In the genomic region with DNA sequence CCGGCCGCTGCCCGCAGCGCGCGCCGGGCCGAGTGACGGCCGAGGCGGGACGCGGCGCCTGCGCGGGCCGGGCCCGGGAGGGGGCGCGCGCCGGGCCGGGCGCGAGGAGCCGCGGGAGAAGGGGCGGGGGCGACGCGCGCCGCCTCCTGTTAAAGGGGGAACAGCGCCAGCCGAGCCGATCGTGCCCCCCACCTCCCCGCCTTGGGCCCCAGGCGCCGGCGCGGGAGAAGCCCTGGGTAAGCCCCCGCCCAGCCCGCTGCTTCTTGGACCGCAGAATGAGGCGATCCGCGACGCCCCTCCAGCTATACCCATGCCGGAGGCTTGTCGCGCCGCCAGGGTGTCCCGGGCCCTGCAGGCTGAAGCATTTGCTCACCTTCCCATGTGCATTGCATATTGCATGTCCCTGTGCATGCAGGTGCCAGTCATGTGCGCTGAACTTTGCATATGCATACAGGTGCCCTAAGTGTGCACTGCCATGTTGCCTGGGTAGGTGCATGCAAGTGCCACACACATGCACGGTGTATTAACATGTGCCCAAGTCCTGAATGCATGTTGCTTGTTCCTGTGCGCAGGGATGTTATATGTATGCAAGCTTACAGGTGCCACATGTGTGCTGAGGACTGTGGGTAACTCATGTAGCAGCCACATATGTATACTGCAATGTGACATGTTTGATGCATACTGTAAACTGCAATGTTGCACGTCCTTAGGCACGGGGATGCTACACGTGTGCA, we compare ENCODE assay signal across 8 cellular contexts. TPM values are rescaled to one million over a fixed set of nuclear protein-coding genes. Genes with fewer than 3 reads are reported as not detected.
A peak's percentile ranks its signal among the peaks of the same experiment; 100 is the strongest.
DNase-seq lines count a peak whose midpoint lies in the region; ATAC-seq and TF ChIP-seq lines count a peak whose summit lies in the region.

A gene with protein sequence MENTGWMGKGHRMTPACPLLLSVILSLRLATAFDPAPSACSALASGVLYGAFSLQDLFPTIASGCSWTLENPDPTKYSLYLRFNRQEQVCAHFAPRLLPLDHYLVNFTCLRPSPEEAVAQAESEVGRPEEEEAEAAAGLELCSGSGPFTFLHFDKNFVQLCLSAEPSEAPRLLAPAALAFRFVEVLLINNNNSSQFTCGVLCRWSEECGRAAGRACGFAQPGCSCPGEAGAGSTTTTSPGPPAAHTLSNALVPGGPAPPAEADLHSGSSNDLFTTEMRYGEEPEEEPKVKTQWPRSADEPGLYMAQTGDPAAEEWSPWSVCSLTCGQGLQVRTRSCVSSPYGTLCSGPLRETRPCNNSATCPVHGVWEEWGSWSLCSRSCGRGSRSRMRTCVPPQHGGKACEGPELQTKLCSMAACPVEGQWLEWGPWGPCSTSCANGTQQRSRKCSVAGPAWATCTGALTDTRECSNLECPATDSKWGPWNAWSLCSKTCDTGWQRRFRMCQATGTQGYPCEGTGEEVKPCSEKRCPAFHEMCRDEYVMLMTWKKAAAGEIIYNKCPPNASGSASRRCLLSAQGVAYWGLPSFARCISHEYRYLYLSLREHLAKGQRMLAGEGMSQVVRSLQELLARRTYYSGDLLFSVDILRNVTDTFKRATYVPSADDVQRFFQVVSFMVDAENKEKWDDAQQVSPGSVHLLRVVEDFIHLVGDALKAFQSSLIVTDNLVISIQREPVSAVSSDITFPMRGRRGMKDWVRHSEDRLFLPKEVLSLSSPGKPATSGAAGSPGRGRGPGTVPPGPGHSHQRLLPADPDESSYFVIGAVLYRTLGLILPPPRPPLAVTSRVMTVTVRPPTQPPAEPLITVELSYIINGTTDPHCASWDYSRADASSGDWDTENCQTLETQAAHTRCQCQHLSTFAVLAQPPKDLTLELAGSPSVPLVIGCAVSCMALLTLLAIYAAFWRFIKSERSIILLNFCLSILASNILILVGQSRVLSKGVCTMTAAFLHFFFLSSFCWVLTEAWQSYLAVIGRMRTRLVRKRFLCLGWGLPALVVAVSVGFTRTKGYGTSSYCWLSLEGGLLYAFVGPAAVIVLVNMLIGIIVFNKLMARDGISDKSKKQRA (N-terminal part only) (minus strand): TSS at position 34 of the 734 bp plus-strand sequence. CDS start 7,119 bp downstream, outside the sequence.

- 3% methylated on average over 60 of the region's 60 CpGs for WGBS in urinary bladder

- no peaks in the 10 kb centered on the region for H3F3A ChIP-seq in PC-3 (ENCODE audit: low read length, unreplicated experiment)

- H3K79me2 ChIP-seq in PC-3 (ENCODE audit: low read length): 0 out of 2 replicates have a peak, but pooled peaks cover 5% of the 10 kb centered on the region

- H3K9me2 ChIP-seq in PC-3 (replicated peaks; ENCODE audit: low read length): no peaks in the 10 kb centered on the region

- DNase-seq in activated naive CD4-positive, alpha-beta T cell treated with anti-CD3 and anti-CD28 coated beads for 36 hours: no peak
- no peak for DNase-seq in activated naive CD4-positive, alpha-beta T cell treated with Interleukin-2 at 50 U/mL for 16 hours
- DNase-seq in PC-3: peak; percentile 25
- DNase-seq in cerebellar cortex (ENCODE audit: low spot score): peak; percentile 55
- no peak for DNase-seq in lower lobe of right lung
- no peak for DNase-seq in activated CD4-positive, alpha-beta T cell treated with anti-CD3 and anti-CD28 coated beads, Interleukin-2, amount 50 U/mL, for 48 hours

- peaks cover 18% of the 10 kb centered on the region for H3K27me3 Mint-ChIP-seq in activated naive CD4-positive, alpha-beta T cell treated with anti-CD3 and anti-CD28 coated beads for 36 hours (ENCODE audit: low read depth)

- no peaks in the 10 kb centered on the region for H4K20me1 ChIP-seq in PC-3 (ENCODE audit: low read length)

- intact Hi-C loops in activated naive CD4-positive, alpha-beta T cell treated with anti-CD3 and anti-CD28 coated beads for 36 hours (cut with micrococcal nuclease): loop anchor here (5.0 kb wide), 1 partner anchor 308 kb away; a partner anchor contains a TSS
- intact Hi-C loops in PC-3 (cut with micrococcal nuclease): loop anchor here (5.0 kb wide), 2 partner anchors 52 to 173 kb away; a partner anchor contains a TSS
- intact Hi-C loops in lower lobe of right lung (cut with DNase I): no loop called here

- H3K9me3 ChIP-seq in PC-3 (ENCODE audit: low read length) (no peaks in the 10 kb centered on the region), lower lobe of right lung (no peaks in the 10 kb centered on the region)

- peak within 1 kb of the TSS; percentile 70 for H3K4me3 Mint-ChIP-seq in activated naive CD4-positive, alpha-beta T cell treated with anti-CD3 and anti-CD28 coated beads for 36 hours

- no peak for TF ChIP-seq CTCF in PC-3 (conservative IDR thresholded peaks at IDR 0.05; ENCODE audit: low read depth, low read length)
- TF ChIP-seq CTCF in lower lobe of right lung (IDR thresholded peaks at IDR 0.05): no peak

- H3K4me3 ChIP-seq in PC-3 (ENCODE audit: low read length): peak within 1 kb of the TSS; percentile 78
- peak within 1 kb of the TSS; percentile 50 for H3K4me3 ChIP-seq in lower lobe of right lung
- H3K4me3 ChIP-seq in urinary bladder (ENCODE audit: low read depth, low read length): peak within 1 kb of the TSS; percentile 56

- no peak within 1 kb of the TSS for H3K27ac Mint-ChIP-seq in activated naive CD4-positive, alpha-beta T cell treated with anti-CD3 and anti-CD28 coated beads for 36 hours

- H3K36me3 Mint-ChIP-seq in activated naive CD4-positive, alpha-beta T cell treated with anti-CD3 and anti-CD28 coated beads for 36 hours (ENCODE audit: low read depth): no peaks in the 10 kb centered on the region

- H3K4me1 ChIP-seq in PC-3 (ENCODE audit: insufficient read depth, low read length): peaks cover 24% of the 10 kb centered on the region
- peaks cover 29% of the 10 kb centered on the region for H3K4me1 ChIP-seq in lower lobe of right lung
- H3K4me1 ChIP-seq in urinary bladder (ENCODE audit: insufficient read depth): no peaks in the 10 kb centered on the region

- H3K4me1 Mint-ChIP-seq in activated naive CD4-positive, alpha-beta T cell treated with anti-CD3 and anti-CD28 coated beads for 36 hours (ENCODE audit: low read depth): peaks cover 32% of the 10 kb centered on the region

- H3K36me3 ChIP-seq in PC-3 (ENCODE audit: low read depth, low read length) (no peaks in the 10 kb centered on the region), lower lobe of right lung (no peaks in the 10 kb centered on the region), urinary bladder (ENCODE audit: insufficient read depth) (no peaks in the 10 kb centered on the region)

- H2AFZ ChIP-seq in PC-3 (ENCODE audit: low read length): peak within 1 kb of the TSS; percentile 76

- no peak within 1 kb of the TSS for H3K27ac ChIP-seq in PC-3 (ENCODE audit: low read length)
- H3K27ac ChIP-seq in lower lobe of right lung: no peak within 1 kb of the TSS
- no peak within 1 kb of the TSS for H3K27ac ChIP-seq in urinary bladder (ENCODE audit: low read depth)

- peak within 1 kb of the TSS; percentile 21; the same call in 1 of the 2 replicates for H3K9ac ChIP-seq in PC-3 (ENCODE audit: low read length)

- no peaks in the 10 kb centered on the region for H3K9me3 Mint-ChIP-seq in activated naive CD4-positive, alpha-beta T cell treated with anti-CD3 and anti-CD28 coated beads for 36 hours

- no TSS peak for BruUV-seq in PC-3 (replicated peaks; lab: Mats Ljungman, UMichigan)

- ATAC-seq in PC-3: peak; percentile 11
- ATAC-seq in lower lobe of right lung: no peak
- no peak for ATAC-seq in GM18858 (IDR thresholded peaks at IDR 0.05; ENCODE audit: unreplicated experiment)

- no peaks in the 10 kb centered on the region for H3K27me3 ChIP-seq in PC-3 (ENCODE audit: low read length)
- peaks cover 58% of the 10 kb centered on the region for H3K27me3 ChIP-seq in lower lobe of right lung (ENCODE audit: low read depth)

- CTCF ChIA-PET in activated naive CD4-positive, alpha-beta T cell treated with anti-CD3 and anti-CD28 coated beads for 36 hours (lab: Charles Lee): interaction anchor here (0.6 to 7.0 kb wide), 3 partner anchors 24 to 149 kb away, joined by 3 to 69 read pairs (median 7); no protein-coding TSS in a partner anchor
- CTCF ChIA-PET in PC-3 (lab: Charles Lee): interaction anchor here (0.6 to 0.7 kb wide), 2 partner anchors 199 to 233 kb away, joined by 3 to 4 read pairs; no protein-coding TSS in a partner anchor

- peak within 1 kb of the TSS; percentile 100 for H3K4me2 ChIP-seq in PC-3 (ENCODE audit: low read length)

- POLR2A ChIA-PET in PC-3 (lab: Charles Lee; ENCODE audit: unreplicated experiment): interaction anchor here (0.6 kb wide), 1 partner anchor 426 kb away, joined by 4 read pairs; no protein-coding TSS in a partner anchor

RNA-seq across cellular contexts. Expression of the gene that starts here (rescaled TPM):
- under 1 TPM; 0.24 to 0.30 TPM for total RNA-seq in activated naive CD4-positive, alpha-beta T cell treated with anti-CD3 and anti-CD28 coated beads for 36 hours
- total RNA-seq in PC-3 (2014; rRNA removed) (12.3 and 15.7 TPM in 2 replicates), lower lobe of right lung (1.1 TPM), urinary bladder (13.4 TPM)
- 6.1 TPM for polyA plus RNA-seq in urinary bladder

Comparison
In these comparisons a context has a peak if more than half of its experiments do, and no peak if none do; other contexts are left out.
1. DNase-seq: peak in PC-3 (single experiment) and cerebellar cortex (single experiment); none in activated naive CD4-positive, alpha-beta T cell treated with anti-CD3 and anti-CD28 coated beads for 36 hours (single experiment), activated naive CD4-positive, alpha-beta T cell treated with Interleukin-2 at 50 U/mL for 16 hours (single experiment), lower lobe of right lung (single experiment) and activated CD4-positive, alpha-beta T cell treated with anti-CD3 and anti-CD28 coated beads, Interleukin-2, amount 50 U/mL, for 48 hours (0 of 2).
2. Peak in every context shown above with its lines, with median percentiles within 50 percentile points of each other: H3K4me3 ChIP-seq.